In genomic region chr17:4499431-4500187, GRCh38 we compare ENCODE assay signal across 8 cellular contexts. TPM values are rescaled to one million over a fixed set of nuclear protein-coding genes. Genes with fewer than 3 reads are reported as not detected.
DNase-seq lines count a peak whose midpoint lies in the region; ATAC-seq and TF ChIP-seq lines count a peak whose summit lies in the region.

No MANE protein-coding gene starts in this region.

- no peaks in the 10 kb centered on the region for H3K36me3 ChIP-seq in WERI-Rb-1

- DNase-seq in NCI-H748 (lab: John Stamatoyannopoulos, UW; ENCODE audit: unreplicated experiment) (peak; percentile 60), NCI-H748 treated with DMSO at 0.1 percent for 48 hours (lab: John Stamatoyannopoulos, UW) (no peak), WERI-Rb-1 (peak; percentile 42), germinal center (ENCODE audit: low spot score) (peak; percentile 17), occipital lobe (lab: John Stamatoyannopoulos, UW) (peak; percentile 65), NCI-H2081 treated with DMSO at 0.1 percent for 48 hours (lab: John Stamatoyannopoulos, UW) (no peak), NCI-H2107 (lab: John Stamatoyannopoulos, UW) (no peak)

- peak overlapping the region; percentile 67 for H3K4me3 ChIP-seq in WERI-Rb-1 (ENCODE audit: low read depth, low read length)

- ATAC-seq in HG03135 (IDR thresholded peaks at IDR 0.05; ENCODE audit: unreplicated experiment), result no peak

- H3K27me3 ChIP-seq in WERI-Rb-1 (ENCODE audit: insufficient read depth, low read depth, severe bottlenecking), result no peaks in the 10 kb centered on the region

- H3K27ac ChIP-seq in WERI-Rb-1, result no peak overlapping the region

- no peak for TF ChIP-seq CTCF in WERI-Rb-1 (IDR thresholded peaks at IDR 0.05; ENCODE audit: low read depth, low read length)

- H3K9me3 ChIP-seq in WERI-Rb-1 (ENCODE audit: severe bottlenecking), result no peaks in the 10 kb centered on the region

RNA-seq across cellular contexts. Expression of gene SPNS2, which starts 0.9 kb away (rescaled TPM):
- total RNA-seq in occipital lobe, result 15.9 TPM

RNA-seq across cellular contexts. Expression of gene MYBBP1A, which starts 55.6 kb away (rescaled TPM):
- total RNA-seq in occipital lobe, result 28.5 TPM

Comparison
In these comparisons a context has a peak if more than half of its experiments do, and no peak if none do; other contexts are left out.
1. DNase-seq: peak in NCI-H748 (single experiment), WERI-Rb-1 (single experiment), germinal center (single experiment) and occipital lobe (single experiment); none in NCI-H748 treated with DMSO at 0.1 percent for 48 hours (single experiment), NCI-H2081 treated with DMSO at 0.1 percent for 48 hours (single experiment) and NCI-H2107 (single experiment).